Comparison of ENCODE assay signal across 20 cellular contexts in the genomic region with DNA sequence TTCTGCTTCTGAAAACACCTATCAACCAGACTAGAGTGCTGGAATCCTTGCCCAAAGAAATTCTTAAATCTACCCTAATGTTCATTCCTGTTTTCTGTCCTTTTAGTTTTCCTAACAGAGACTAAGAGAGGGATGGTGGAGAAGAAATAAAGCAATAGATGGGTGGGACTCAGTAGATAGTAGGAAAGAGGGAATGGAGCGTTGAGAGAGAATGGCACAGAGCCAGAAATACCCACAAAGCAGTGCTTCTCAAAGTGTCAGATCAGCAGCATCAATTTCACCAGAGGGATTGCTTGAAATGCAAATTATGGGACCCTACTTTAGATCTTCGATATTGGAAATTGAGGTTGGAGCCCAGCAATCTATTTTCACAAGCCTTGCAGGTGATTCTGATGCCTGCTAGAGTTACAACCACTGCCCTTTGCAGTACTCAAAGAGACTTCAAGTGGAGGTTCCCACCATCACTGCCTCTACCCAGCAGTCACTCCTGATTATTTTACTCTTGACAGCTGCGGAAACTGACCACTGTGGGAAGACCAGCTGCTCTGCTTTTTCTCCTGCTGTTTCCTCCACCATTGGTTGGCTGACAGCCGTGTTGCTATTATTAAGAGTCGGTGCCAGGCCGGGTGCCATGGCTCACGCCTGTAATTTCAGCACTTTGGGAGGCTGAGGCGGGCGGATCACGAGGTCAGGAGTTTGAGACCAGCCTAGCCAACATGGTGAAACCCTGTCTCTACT. TPM values are rescaled to one million over a fixed set of nuclear protein-coding genes. Genes with fewer than 3 reads are reported as not detected.
DNase-seq lines count a peak whose midpoint lies in the region; ATAC-seq and TF ChIP-seq lines count a peak whose summit lies in the region.
"Had no signal": no experiment of that assay in that cellular context is flagged by ENCODE, and none has a peak within 500 bp of the region (broad histone marks: within the 10 kb centered on the region; RNA-seq: fewer than 3 reads in every experiment).

No MANE protein-coding gene starts in this region.

- no peak for ATAC-seq in memory B cell (ENCODE audit: low read depth)
- ATAC-seq in T-helper 17 cell, result no peak
- no peak for ATAC-seq in GM18519 (IDR thresholded peaks at IDR 0.05; ENCODE audit: low FRiP score, unreplicated experiment)
- ATAC-seq: stimulated activated naive CD8-positive, alpha-beta T cell treated with anti-CD3 and anti-CD28 coated beads, Interleukin-15, Interleukin-2, amounts not matched to agents 100 U/mL and 50 U/mL, for 24 hours had no signal

- TSS peak; percentile 62 for BruUV-seq in OCI-LY7 (replicated peaks; lab: Mats Ljungman, UMichigan)

- H3K9me3 ChIP-seq in OCI-LY7 (ENCODE audit: low read length), result no peaks in the 10 kb centered on the region
- no peaks in the 10 kb centered on the region for H3K9me3 ChIP-seq in T-helper 17 cell (ENCODE audit: control insufficient read depth, low read length, poor library complexity, severe bottlenecking)
- H3K9me3 ChIP-seq: BE2C, SJSA1 had no signal

- CTCF ChIA-PET in OCI-LY7 (lab: Charles Lee; ENCODE audit: unreplicated experiment), result no interaction called here

- H3K27ac Mint-ChIP-seq in memory B cell (peak overlapping the region; percentile 35), T-helper 17 cell (no peak overlapping the region)
- H3K27ac Mint-ChIP-seq: endodermal cell had no signal

- H3K4me2 ChIP-seq in OCI-LY7 (ENCODE audit: low read length), result no peak overlapping the region

- H4K20me1 ChIP-seq in OCI-LY7 (ENCODE audit: insufficient read depth, low read length), result no peaks in the 10 kb centered on the region

- H3K36me3 ChIP-seq in OCI-LY7 (ENCODE audit: insufficient read depth, low read length), result peaks cover 33% of the 10 kb centered on the region

- H3K4me3 Mint-ChIP-seq in memory B cell, result no peak overlapping the region
- no peak overlapping the region for H3K4me3 Mint-ChIP-seq in T-helper 17 cell
- H3K4me3 Mint-ChIP-seq: endodermal cell had no signal

- no peaks in the 10 kb centered on the region for H3K79me2 ChIP-seq in OCI-LY7 (ENCODE audit: insufficient read depth, low read depth, low read length)

- TF ChIP-seq CTCF in OCI-LY7 (conservative IDR thresholded peaks at IDR 0.05; ENCODE audit: low read length), result no peak

- H3K9me3 Mint-ChIP-seq in memory B cell, result no peaks in the 10 kb centered on the region
- H3K9me3 Mint-ChIP-seq: endodermal cell had no signal

- H2AFZ ChIP-seq in OCI-LY7 (ENCODE audit: low read length), result no peak overlapping the region

- H3K27ac ChIP-seq in OCI-LY7 (ENCODE audit: low read depth, low read length, poor library complexity, severe bottlenecking), result no peak overlapping the region
- H3K27ac ChIP-seq: SJSA1 had no signal

- no peaks in the 10 kb centered on the region for H3K4me1 ChIP-seq in OCI-LY7 (ENCODE audit: insufficient read depth, low read length, poor library complexity, severe bottlenecking)
- H3K4me1 ChIP-seq: BE2C, SJSA1 had no signal

- peaks cover 8% of the 10 kb centered on the region for H3K36me3 Mint-ChIP-seq in memory B cell
- peaks cover 6% of the 10 kb centered on the region for H3K36me3 Mint-ChIP-seq in T-helper 17 cell (ENCODE audit: low read depth)

- POLR2A ChIA-PET in OCI-LY7 (lab: Charles Lee), result no interaction called here

- intact Hi-C loops in OCI-LY7 (cut with micrococcal nuclease; ENCODE audit: unreplicated experiment), result no loop called here

- H3K4me3 ChIP-seq in OCI-LY7 (ENCODE audit: low read depth, low read length, poor library complexity, severe bottlenecking), result no peak overlapping the region
- H3K4me3 ChIP-seq: SJSA1 had no signal

- H3K27me3 Mint-ChIP-seq in memory B cell (no peaks in the 10 kb centered on the region), T-helper 17 cell (no peaks in the 10 kb centered on the region)

- H3K9me2 ChIP-seq in OCI-LY7 (ENCODE audit: insufficient read depth, low read length), result no peaks in the 10 kb centered on the region

- no peaks in the 10 kb centered on the region for H3K4me1 Mint-ChIP-seq in memory B cell
- H3K4me1 Mint-ChIP-seq in T-helper 17 cell, result no peaks in the 10 kb centered on the region

- DNase-seq in DMS153 treated with DMSO at 0.1 percent for 48 hours (lab: John Stamatoyannopoulos, UW; ENCODE audit: unreplicated experiment) (peak; percentile 62), LHCN-M2 (ENCODE audit: low read depth) (peak; percentile 94), OCI-LY7 (ENCODE audit: low spot score) (no peak), memory B cell (ENCODE audit: low spot score in 2 of 2) (no peak), T-helper 17 cell (no peak), OCI-M2 (lab: John Stamatoyannopoulos, UW; ENCODE audit: unreplicated experiment) (no peak)
- DNase-seq: activated CD4-positive, alpha-beta T cell treated with anti-CD3 and anti-CD28 coated beads for 1 hour; activated effector memory CD4-positive, alpha-beta T cell treated with Interleukin-2 at 50 U/mL for 16 hours; BE2C; cerebellar nuclear complex; endodermal cell; H7; hippocampal formation; Kasumi-1; NCI-H187 treated with DMSO at 0.1 percent for 48 hours; stimulated activated naive CD8-positive, alpha-beta T cell treated with anti-CD3 and anti-CD28 coated beads, Interleukin-15, Interleukin-2, amounts not matched to agents 100 U/mL and 50 U/mL, for 24 hours; T-helper 9 cell; trophoblast cell had no signal

RNA-seq across cellular contexts. Expression of a gene that starts 11.4 kb away (rescaled TPM):
- total RNA-seq in LHCN-M2 (2014; rRNA removed), result 34.7 and 41.8 TPM in 2 replicates
- 23.5 TPM for polyA plus RNA-seq in LHCN-M2 (2012)
- total RNA-seq in OCI-LY7 (2014; rRNA removed; shearing (Covaris generic)), result 46.6 and 49.2 TPM in 2 replicates
- 77.7 and 77.8 TPM in 2 replicates for total RNA-seq in OCI-LY7 (2022)
- 100 to 1,000 TPM; 108 to 111 TPM for total RNA-seq in T-helper 17 cell

RNA-seq across cellular contexts. Expression of a gene that starts 16.3 kb away (rescaled TPM):
- total RNA-seq in LHCN-M2 (2014; rRNA removed) (58.8 and 97.4 TPM in 2 replicates), OCI-LY7 (2022) (74.2 and 75.5 TPM in 2 replicates), T-helper 17 cell (10 to 100 TPM; 48.5 to 49.2 TPM)
- polyA plus RNA-seq in LHCN-M2 (2012), result 122 TPM
- 64.8 and 80.0 TPM in 2 replicates for total RNA-seq in OCI-LY7 (2014; rRNA removed; shearing (Covaris generic))

RNA-seq across cellular contexts. Expression of a gene that starts 27.6 kb away (rescaled TPM):
- total RNA-seq in LHCN-M2 (2014; rRNA removed) (5.1 TPM in 2 replicates), OCI-LY7 (2022) (0.63 and 0.68 TPM in 2 replicates), T-helper 17 cell (1 to 10 TPM; 3.6 to 4.5 TPM)
- 3.4 TPM for polyA plus RNA-seq in LHCN-M2 (2012)
- total RNA-seq in OCI-LY7 (2014; rRNA removed; shearing (Covaris generic)), result not detected in 2 replicates

RNA-seq across cellular contexts. Expression of a gene that starts 37.3 kb away (rescaled TPM):
- total RNA-seq in LHCN-M2 (2014; rRNA removed) (2.9 and 4.2 TPM in 2 replicates), OCI-LY7 (2022) (0.61 and 1.5 TPM in 2 replicates), T-helper 17 cell (1 to 10 TPM; 4.6 to 6.6 TPM)
- polyA plus RNA-seq in LHCN-M2 (2012), result 10.9 TPM
- 0.44 TPM in 1 of 2 replicates, not detected in the other for total RNA-seq in OCI-LY7 (2014; rRNA removed; shearing (Covaris generic))

RNA-seq across cellular contexts. Expression of a gene that starts 41.1 kb away (rescaled TPM):
- total RNA-seq in LHCN-M2 (2014; rRNA removed), result 114 and 117 TPM in 2 replicates
- polyA plus RNA-seq in LHCN-M2 (2012), result 116 TPM
- 83.3 and 113 TPM in 2 replicates for total RNA-seq in OCI-LY7 (2014; rRNA removed; shearing (Covaris generic))
- 122 and 124 TPM in 2 replicates for total RNA-seq in OCI-LY7 (2022)
- 100 to 1,000 TPM; 118 TPM for total RNA-seq in T-helper 17 cell

Comparison
In these comparisons a context has a peak if more than half of its experiments do, and no peak if none do; other contexts are left out.
1. DNase-seq: peak in DMS153 treated with DMSO at 0.1 percent for 48 hours (single experiment) and LHCN-M2 (single experiment); none in OCI-LY7 (single experiment), memory B cell (0 of 2), T-helper 17 cell (0 of 3) and OCI-M2 (single experiment).